In genomic region chr11:61056566-61056965, GRCh38 we compare ENCODE assay signal across 1 cellular context.
TF ChIP-seq lines count a peak whose summit lies in the region.

No MANE protein-coding gene starts in this region.

TF ChIP-seq in GM12878, 131 proteins besides CTCF, POLR2A, EP300 and RAD21 (continues in another document):
- TF ChIP-seq CEBPZ (IDR thresholded peaks at IDR 0.05; ENCODE audit: low read depth, low read length) (no peak), JUND (IDR thresholded peaks at IDR 0.05; ENCODE audit: low read depth, low read length) (no peak), TCF7 (IDR thresholded peaks at IDR 0.05; ENCODE audit: borderline replicate concordance) (no peak), EZH2 (IDR thresholded peaks at IDR 0.05; ENCODE audit: borderline replicate concordance, control insufficient read depth, low read depth, low read length) (no peak), BCL11A (IDR thresholded peaks at IDR 0.05; ENCODE audit: low read depth, low read length) (peak; percentile 60; the same call in 1 of the 2 replicates), NRF1 (conservative IDR thresholded peaks at IDR 0.05; ENCODE audit: low read depth, low read length) (no peak), CREB1 (IDR thresholded peaks at IDR 0.05; ENCODE audit: low read depth) (0 out of 2 replicates have a peak, but pooled peaks have one; percentile 39), ASH2L (IDR thresholded peaks at IDR 0.05; ENCODE audit: borderline replicate concordance, low read depth) (no peak), PML (IDR thresholded peaks at IDR 0.05; ENCODE audit: low read length) (no peak), WRNIP1 (IDR thresholded peaks at IDR 0.05; ENCODE audit: borderline replicate concordance, low read depth, low read length) (no peak), RFX5 (IDR thresholded peaks at IDR 0.05; ENCODE audit: low read depth, low read length) (no peak), CHD1 (IDR thresholded peaks at IDR 0.05; ENCODE audit: low read depth, low read length) (no peak), RUNX3 (IDR thresholded peaks at IDR 0.05; ENCODE audit: low read length) (peak; percentile 57; the same call in 1 of the 2 replicates), STAT1 (conservative IDR thresholded peaks at IDR 0.05) (no peak), IKZF1 (conservative IDR thresholded peaks at IDR 0.05) (peak; percentile 54), SMC3 (IDR thresholded peaks at IDR 0.05; ENCODE audit: borderline replicate concordance, low read length) (no peak), SRF (IDR thresholded peaks at IDR 0.05; ENCODE audit: low read depth in 2 of 2, low read length in 2 of 2) (no peak), IRF5 (IDR thresholded peaks at IDR 0.05; ENCODE audit: borderline replicate concordance) (no peak), PRDM15 (CRISPR knock-in tag; IDR thresholded peaks at IDR 0.05) (no peak), ETV6 (conservative IDR thresholded peaks at IDR 0.05 in 1 of 2, IDR thresholded peaks at IDR 0.05 in 1 of 2; ENCODE audit: borderline replicate concordance in 1 of 2, low read depth in 1 of 2) (no peak), ESRRA (IDR thresholded peaks at IDR 0.05; ENCODE audit: low read length) (no peak), ZNF24 (IDR thresholded peaks at IDR 0.05) (no peak), FOS (IDR thresholded peaks at IDR 0.05; ENCODE audit: borderline replicate concordance, extremely low read depth, insufficient read length) (no peak), ZNF274 (IDR thresholded peaks at IDR 0.05; ENCODE audit: insufficient read depth, insufficient read length) (no peak), ATF7 (IDR thresholded peaks at IDR 0.05; ENCODE audit: low read depth) (0 out of 2 replicates have a peak, but pooled peaks have one; percentile 22), ZNF217 (IDR thresholded peaks at IDR 0.05) (no peak), GATAD2B (conservative IDR thresholded peaks at IDR 0.05; ENCODE audit: low read depth) (no peak), STAT3 (IDR thresholded peaks at IDR 0.05; ENCODE audit: low read depth, low read length) (no peak), MYB (IDR thresholded peaks at IDR 0.05; ENCODE audit: borderline replicate concordance, low read depth, low read length) (no peak), NR2C2 (IDR thresholded peaks at IDR 0.05; ENCODE audit: borderline replicate concordance, control insufficient read depth, insufficient read length, low read depth) (no peak), NFYA (IDR thresholded peaks at IDR 0.05; ENCODE audit: borderline replicate concordance, low read depth, low read length) (no peak), MTA2 (IDR thresholded peaks at IDR 0.05; ENCODE audit: low read depth) (peak; percentile 48; the same call in 1 of the 2 replicates), CBX3 (IDR thresholded peaks at IDR 0.05; ENCODE audit: borderline replicate concordance, low read depth) (no peak), SMAD1 (IDR thresholded peaks at IDR 0.05; ENCODE audit: low read depth, partially characterized antibody) (no peak), TCF3 (IDR thresholded peaks at IDR 0.05; ENCODE audit: borderline replicate concordance, insufficient read depth, low read depth, low read length) (no peak), SMAD5 (IDR thresholded peaks at IDR 0.05; ENCODE audit: low read depth) (no peak), DPF2 (IDR thresholded peaks at IDR 0.05) (0 out of 2 replicates have a peak, but pooled peaks have one; percentile 27), NR2F1 (conservative IDR thresholded peaks at IDR 0.05) (peak; percentile 87), CHD4 (IDR thresholded peaks at IDR 0.05) (no peak), ZSCAN29 (IDR thresholded peaks at IDR 0.05) (no peak), POLR2AphosphoS5 (IDR thresholded peaks at IDR 0.05; ENCODE audit: low read length) (no peak), BHLHE40 (IDR thresholded peaks at IDR 0.05; ENCODE audit: borderline replicate concordance in 1 of 2, low read depth in 2 of 2, low read length in 1 of 2) (peak in 1 of 2 experiments; percentile 51; a peak in 2 of 4 replicates), CREM (IDR thresholded peaks at IDR 0.05; ENCODE audit: low read depth) (peak; percentile 57; the same call in 1 of the 2 replicates), GABPA (IDR thresholded peaks at IDR 0.05; ENCODE audit: low read depth) (no peak)
- TF ChIP-seq, protein P1, sequence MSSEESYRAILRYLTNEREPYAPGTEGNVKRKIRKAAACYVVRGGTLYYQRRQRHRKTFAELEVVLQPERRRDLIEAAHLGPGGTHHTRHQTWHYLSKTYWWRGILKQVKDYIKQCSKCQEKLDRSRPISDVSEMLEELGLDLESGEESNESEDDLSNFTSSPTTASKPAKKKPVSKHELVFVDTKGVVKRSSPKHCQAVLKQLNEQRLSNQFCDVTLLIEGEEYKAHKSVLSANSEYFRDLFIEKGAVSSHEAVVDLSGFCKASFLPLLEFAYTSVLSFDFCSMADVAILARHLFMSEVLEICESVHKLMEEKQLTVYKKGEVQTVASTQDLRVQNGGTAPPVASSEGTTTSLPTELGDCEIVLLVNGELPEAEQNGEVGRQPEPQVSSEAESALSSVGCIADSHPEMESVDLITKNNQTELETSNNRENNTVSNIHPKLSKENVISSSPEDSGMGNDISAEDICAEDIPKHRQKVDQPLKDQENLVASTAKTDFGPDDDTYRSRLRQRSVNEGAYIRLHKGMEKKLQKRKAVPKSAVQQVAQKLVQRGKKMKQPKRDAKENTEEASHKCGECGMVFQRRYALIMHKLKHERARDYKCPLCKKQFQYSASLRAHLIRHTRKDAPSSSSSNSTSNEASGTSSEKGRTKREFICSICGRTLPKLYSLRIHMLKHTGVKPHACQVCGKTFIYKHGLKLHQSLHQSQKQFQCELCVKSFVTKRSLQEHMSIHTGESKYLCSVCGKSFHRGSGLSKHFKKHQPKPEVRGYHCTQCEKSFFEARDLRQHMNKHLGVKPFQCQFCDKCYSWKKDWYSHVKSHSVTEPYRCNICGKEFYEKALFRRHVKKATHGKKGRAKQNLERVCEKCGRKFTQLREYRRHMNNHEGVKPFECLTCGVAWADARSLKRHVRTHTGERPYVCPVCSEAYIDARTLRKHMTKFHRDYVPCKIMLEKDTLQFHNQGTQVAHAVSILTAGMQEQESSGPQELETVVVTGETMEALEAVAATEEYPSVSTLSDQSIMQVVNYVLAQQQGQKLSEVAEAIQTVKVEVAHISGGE (CRISPR knock-in tag; IDR thresholded peaks at IDR 0.05) = no peak
- TF ChIP-seq, protein P2, sequence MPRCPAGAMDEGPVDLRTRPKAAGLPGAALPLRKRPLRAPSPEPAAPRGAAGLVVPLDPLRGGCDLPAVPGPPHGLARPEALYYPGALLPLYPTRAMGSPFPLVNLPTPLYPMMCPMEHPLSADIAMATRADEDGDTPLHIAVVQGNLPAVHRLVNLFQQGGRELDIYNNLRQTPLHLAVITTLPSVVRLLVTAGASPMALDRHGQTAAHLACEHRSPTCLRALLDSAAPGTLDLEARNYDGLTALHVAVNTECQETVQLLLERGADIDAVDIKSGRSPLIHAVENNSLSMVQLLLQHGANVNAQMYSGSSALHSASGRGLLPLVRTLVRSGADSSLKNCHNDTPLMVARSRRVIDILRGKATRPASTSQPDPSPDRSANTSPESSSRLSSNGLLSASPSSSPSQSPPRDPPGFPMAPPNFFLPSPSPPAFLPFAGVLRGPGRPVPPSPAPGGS (IDR thresholded peaks at IDR 0.05; ENCODE audit: borderline replicate concordance, insufficient read depth, low read depth, low read length, poor library complexity, severe bottlenecking) = peak; percentile 54
- TF ChIP-seq, protein P3, sequence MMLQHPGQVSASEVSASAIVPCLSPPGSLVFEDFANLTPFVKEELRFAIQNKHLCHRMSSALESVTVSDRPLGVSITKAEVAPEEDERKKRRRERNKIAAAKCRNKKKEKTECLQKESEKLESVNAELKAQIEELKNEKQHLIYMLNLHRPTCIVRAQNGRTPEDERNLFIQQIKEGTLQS (IDR thresholded peaks at IDR 0.05; ENCODE audit: borderline replicate concordance, extremely low read depth, low read depth, low read length) = no peak
- TF ChIP-seq, protein P4, sequence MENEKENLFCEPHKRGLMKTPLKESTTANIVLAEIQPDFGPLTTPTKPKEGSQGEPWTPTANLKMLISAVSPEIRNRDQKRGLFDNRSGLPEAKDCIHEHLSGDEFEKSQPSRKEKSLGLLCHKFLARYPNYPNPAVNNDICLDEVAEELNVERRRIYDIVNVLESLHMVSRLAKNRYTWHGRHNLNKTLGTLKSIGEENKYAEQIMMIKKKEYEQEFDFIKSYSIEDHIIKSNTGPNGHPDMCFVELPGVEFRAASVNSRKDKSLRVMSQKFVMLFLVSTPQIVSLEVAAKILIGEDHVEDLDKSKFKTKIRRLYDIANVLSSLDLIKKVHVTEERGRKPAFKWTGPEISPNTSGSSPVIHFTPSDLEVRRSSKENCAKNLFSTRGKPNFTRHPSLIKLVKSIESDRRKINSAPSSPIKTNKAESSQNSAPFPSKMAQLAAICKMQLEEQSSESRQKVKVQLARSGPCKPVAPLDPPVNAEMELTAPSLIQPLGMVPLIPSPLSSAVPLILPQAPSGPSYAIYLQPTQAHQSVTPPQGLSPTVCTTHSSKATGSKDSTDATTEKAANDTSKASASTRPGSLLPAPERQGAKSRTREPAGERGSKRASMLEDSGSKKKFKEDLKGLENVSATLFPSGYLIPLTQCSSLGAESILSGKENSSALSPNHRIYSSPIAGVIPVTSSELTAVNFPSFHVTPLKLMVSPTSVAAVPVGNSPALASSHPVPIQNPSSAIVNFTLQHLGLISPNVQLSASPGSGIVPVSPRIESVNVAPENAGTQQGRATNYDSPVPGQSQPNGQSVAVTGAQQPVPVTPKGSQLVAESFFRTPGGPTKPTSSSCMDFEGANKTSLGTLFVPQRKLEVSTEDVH (IDR thresholded peaks at IDR 0.05; ENCODE audit: low read depth, partially characterized antibody) = no peak
